ENCODE assay signal across 8 cellular contexts in genomic region chr6:134519456-134519855, GRCh38.
DNase-seq lines count a peak whose midpoint lies in the region; ATAC-seq and TF ChIP-seq lines count a peak whose summit lies in the region.

No MANE protein-coding gene starts in this region.

- H3K4me2 ChIP-seq in PC-3 (ENCODE audit: low read length) = no peak overlapping the region

- CTCF ChIA-PET in PC-3 (lab: Charles Lee) = no interaction called here

- H3K4me3 ChIP-seq in GM12865 (ENCODE audit: low read depth, low read length) (no peak overlapping the region), PC-3 (ENCODE audit: low read length) (no peak overlapping the region), H7 (ENCODE audit: insufficient read depth, low read depth, low read length) (no peak overlapping the region)
- H3K4me3 ChIP-seq in Jurkat, Clone E6-1 (ENCODE audit: low read length) = no peak overlapping the region

- DNase-seq in GM12865 (ENCODE audit: low read depth) (peak; percentile 56), midbrain (lab: John Stamatoyannopoulos, UW) (peak; percentile 20), PC-3 (no peak), HuH-7.5 (ENCODE audit: low spot score) (no peak), H7 (no peak)
- DNase-seq in Jurkat, Clone E6-1 (ENCODE audit: low read depth, low spot score) = peak; percentile 56
- peak; percentile 11 for DNase-seq in activated T-cell treated with anti-CD3 and anti-CD28 coated beads, Interleukin-2, amount 50 U/mL, for 4 hours

- no peaks in the 10 kb centered on the region for H3F3A ChIP-seq in PC-3 (ENCODE audit: low read length, unreplicated experiment)

- no peaks in the 10 kb centered on the region for H3K9me3 Mint-ChIP-seq in activated T-cell treated with anti-CD3 and anti-CD28 coated beads, Interleukin-2, amount 50 U/mL, for 4 hours

- H3K4me3 Mint-ChIP-seq in activated T-cell treated with anti-CD3 and anti-CD28 coated beads, Interleukin-2, amount 50 U/mL, for 4 hours = no peak overlapping the region

- POLR2A ChIA-PET in PC-3 (lab: Charles Lee; ENCODE audit: unreplicated experiment) = no interaction called here

- H3K9me2 ChIP-seq in PC-3 (replicated peaks; ENCODE audit: low read length) = no peaks in the 10 kb centered on the region

- H3K79me2 ChIP-seq in PC-3 (ENCODE audit: low read length) = no peaks in the 10 kb centered on the region

- intact Hi-C loops in PC-3 (cut with micrococcal nuclease) = no loop called here

- no peaks in the 10 kb centered on the region for H3K36me3 ChIP-seq in PC-3 (ENCODE audit: low read depth, low read length)
- no peaks in the 10 kb centered on the region for H3K36me3 ChIP-seq in H7 (replicated peaks; ENCODE audit: control insufficient read depth, insufficient read depth, low read length)

- TF ChIP-seq CTCF in GM12865 (IDR thresholded peaks at IDR 0.05; ENCODE audit: insufficient read depth, low read depth, low read length, missing control alignments) (no peak), PC-3 (conservative IDR thresholded peaks at IDR 0.05; ENCODE audit: low read depth, low read length) (no peak)

- no peak overlapping the region for H2AFZ ChIP-seq in PC-3 (ENCODE audit: low read length)

- H3K27me3 Mint-ChIP-seq in activated T-cell treated with anti-CD3 and anti-CD28 coated beads, Interleukin-2, amount 50 U/mL, for 4 hours (ENCODE audit: low read depth) = no peaks in the 10 kb centered on the region

- H3K27me3 ChIP-seq in PC-3 (ENCODE audit: low read length) (no peaks in the 10 kb centered on the region), H7 (ENCODE audit: control insufficient read depth, insufficient read depth, low read length) (no peaks in the 10 kb centered on the region)

- ATAC-seq in activated T-cell treated with anti-CD3 and anti-CD28 coated beads, Interleukin-2, amount 50 U/mL, for 4 hours = peak; percentile 63 to 73
- ATAC-seq in PC-3 (no peak), HG02973 (IDR thresholded peaks at IDR 0.05; ENCODE audit: unreplicated experiment) (no peak)

- no peaks in the 10 kb centered on the region for H3K36me3 Mint-ChIP-seq in activated T-cell treated with anti-CD3 and anti-CD28 coated beads, Interleukin-2, amount 50 U/mL, for 4 hours (ENCODE audit: insufficient read depth)

- H3K4me1 Mint-ChIP-seq in activated T-cell treated with anti-CD3 and anti-CD28 coated beads, Interleukin-2, amount 50 U/mL, for 4 hours (ENCODE audit: low read depth) = peaks cover 32% of the 10 kb centered on the region

- no peak overlapping the region for H3K9ac ChIP-seq in PC-3 (ENCODE audit: low read length)

- no TSS peak for BruUV-seq in PC-3 (replicated peaks; lab: Mats Ljungman, UMichigan)

- peaks cover 10% of the 10 kb centered on the region; the same call in 1 of the 2 replicates for H3K4me1 ChIP-seq in PC-3 (ENCODE audit: insufficient read depth, low read length)

- no peaks in the 10 kb centered on the region for H3K9me3 ChIP-seq in PC-3 (ENCODE audit: low read length)

- H4K20me1 ChIP-seq in PC-3 (ENCODE audit: low read length) = no peaks in the 10 kb centered on the region

- no peak overlapping the region for H3K27ac ChIP-seq in PC-3 (ENCODE audit: low read length)

Comparison
In these comparisons a context has a peak if more than half of its experiments do, and no peak if none do; other contexts are left out.
1. DNase-seq: peak in GM12865 (single experiment), Jurkat, Clone E6-1 (single experiment), activated T-cell treated with anti-CD3 and anti-CD28 coated beads, Interleukin-2, amount 50 U/mL, for 4 hours (single experiment) and midbrain (single experiment); none in PC-3 (single experiment), HuH-7.5 (single experiment) and H7 (single experiment).
2. ATAC-seq: peak in activated T-cell treated with anti-CD3 and anti-CD28 coated beads, Interleukin-2, amount 50 U/mL, for 4 hours (2 of 2); none in PC-3 (single experiment) and HG02973 (single experiment).